Comparison of ENCODE assay signal across 8 cellular contexts in genomic region chr12:113965951-113966797, GRCh38. TPM values are rescaled to one million over a fixed set of nuclear protein-coding genes. Genes with fewer than 3 reads are reported as not detected.
DNase-seq lines count a peak whose midpoint lies in the region; ATAC-seq and TF ChIP-seq lines count a peak whose summit lies in the region.

RBM19 (minus strand) TSS chr12:113966325; CDS start chr12:113966227, 98 bp downstream.

- H3K4me2 ChIP-seq in OCI-LY3 (ENCODE audit: low read length), result peak within 1 kb of the TSS; percentile 99

- peaks cover 33% of the 10 kb centered on the region for H3K79me2 ChIP-seq in OCI-LY3 (ENCODE audit: low read length)

- H3K27ac Mint-ChIP-seq in endothelial cell (ENCODE audit: unreplicated experiment) (peak within 1 kb of the TSS; percentile 94), mesothelial cell of epicardium (peak within 1 kb of the TSS; percentile 97)

- TF ChIP-seq CTCF in OCI-LY3 (IDR thresholded peaks at IDR 0.05; ENCODE audit: low read depth, low read length), result peak; percentile 79
- peak; percentile 80 for TF ChIP-seq CTCF in endothelial cell (IDR thresholded peaks at IDR 0.05; ENCODE audit: unreplicated experiment)
- TF ChIP-seq CTCF in mesothelial cell of epicardium (IDR thresholded peaks at IDR 0.05; ENCODE audit: unreplicated experiment), result peak; percentile 80

- no peaks in the 10 kb centered on the region for H4K20me1 ChIP-seq in OCI-LY3 (ENCODE audit: insufficient read depth, low read length)

- peak within 1 kb of the TSS; percentile 89 for H3K4me3 ChIP-seq in OCI-LY3 (ENCODE audit: low read length)

- no peaks in the 10 kb centered on the region for H3K9me3 Mint-ChIP-seq in endothelial cell (ENCODE audit: unreplicated experiment)
- H3K9me3 Mint-ChIP-seq in mesothelial cell of epicardium, result no peaks in the 10 kb centered on the region

- peak; percentile 95 for DNase-seq in DMS114 treated with DMSO at 0.1 percent for 48 hours (lab: John Stamatoyannopoulos, UW; ENCODE audit: unreplicated experiment)
- peak; percentile 81 for DNase-seq in HuH-7.5 (ENCODE audit: low spot score)
- peak; percentile 97 for DNase-seq in activated CD8-positive, alpha-beta memory T cell treated with anti-CD3 and anti-CD28 coated beads, Interleukin-2, amount 50 U/mL, for 48 hours
- peak; percentile 99 for DNase-seq in endothelial cell (ENCODE audit: low spot score)
- peak; percentile 91 to 97 for DNase-seq in mesothelial cell of epicardium (ENCODE audit: low spot score in 2 of 2, unreplicated experiment in 2 of 2)
- DNase-seq in stimulated activated CD8-positive, alpha-beta memory T cell treated with anti-CD3 and anti-CD28 coated beads, Interleukin-15, amount 100 ng/mL, for 48 hours (ENCODE audit: low read depth in 2 of 2), result peak; percentile 94 to 96

- H3K27ac ChIP-seq in OCI-LY3 (ENCODE audit: low read length), result no peak within 1 kb of the TSS

- peak within 1 kb of the TSS; percentile 100 for H3K4me3 Mint-ChIP-seq in endothelial cell (ENCODE audit: unreplicated experiment)
- peak within 1 kb of the TSS; percentile 96 for H3K4me3 Mint-ChIP-seq in mesothelial cell of epicardium

- peaks cover 31% of the 10 kb centered on the region for H3K4me1 ChIP-seq in OCI-LY3 (ENCODE audit: low read length)

- no peaks in the 10 kb centered on the region for H3K9me3 ChIP-seq in OCI-LY3 (ENCODE audit: insufficient read depth, low read length)

- H3K27me3 Mint-ChIP-seq in endothelial cell (ENCODE audit: unreplicated experiment) (peaks cover 2% of the 10 kb centered on the region), mesothelial cell of epicardium (ENCODE audit: low read depth) (peaks cover 24% of the 10 kb centered on the region)

- ATAC-seq in GM21526 (IDR thresholded peaks at IDR 0.05; ENCODE audit: low FRiP score, unreplicated experiment), result peak; percentile 97

- H3K36me3 Mint-ChIP-seq in endothelial cell (ENCODE audit: low read depth, unreplicated experiment) (no peaks in the 10 kb centered on the region), mesothelial cell of epicardium (peaks cover 7% of the 10 kb centered on the region)

- no peaks in the 10 kb centered on the region for H3K27me3 ChIP-seq in OCI-LY3 (ENCODE audit: low read depth, low read length)

- peak within 1 kb of the TSS; percentile 90 for H2AFZ ChIP-seq in OCI-LY3 (ENCODE audit: low read depth, low read length)

- H3K36me3 ChIP-seq in OCI-LY3 (replicated peaks; ENCODE audit: low read depth, low read length), result peaks cover 11% of the 10 kb centered on the region

- H3K4me1 Mint-ChIP-seq in endothelial cell (ENCODE audit: unreplicated experiment) (peaks cover 14% of the 10 kb centered on the region), mesothelial cell of epicardium (peaks cover 22% of the 10 kb centered on the region)

- peak within 1 kb of the TSS; percentile 69 for H3K9ac ChIP-seq in OCI-LY3 (ENCODE audit: low read length)

RNA-seq across cellular contexts. Expression of gene RBM19, which starts in this region (rescaled TPM):
- total RNA-seq in endothelial cell (ENCODE audit: unreplicated experiment), result 27.4 TPM
- 42.7 to 43.4 TPM (median 43.3 TPM) in 3 replicates for total RNA-seq in mesothelial cell of epicardium
